Comparison of ENCODE assay signal across 16 cellular contexts in the genomic region with DNA sequence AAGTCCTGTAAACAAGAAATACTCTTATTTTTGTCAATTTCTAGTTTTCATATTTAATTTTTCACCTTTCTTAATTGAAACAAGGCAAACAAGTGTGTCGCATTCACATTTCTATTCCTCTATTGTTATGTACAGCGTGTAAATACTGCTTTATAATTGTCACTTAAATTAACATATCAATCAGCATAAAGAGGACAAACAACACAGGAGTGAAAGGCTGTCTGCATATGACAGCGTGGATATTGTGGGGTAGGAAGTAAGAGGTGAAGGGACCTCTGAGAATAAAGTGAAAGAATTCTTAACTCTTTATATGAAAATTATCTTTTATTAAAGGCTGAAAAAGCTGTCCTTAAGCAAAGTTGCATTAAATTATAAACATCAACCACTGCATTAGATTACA.
DNase-seq lines count a peak whose midpoint lies in the region; ATAC-seq and TF ChIP-seq lines count a peak whose summit lies in the region.
"Had no signal": no experiment of that assay in that cellular context is flagged by ENCODE, and none has a peak within 500 bp of the region (broad histone marks: within the 10 kb centered on the region; RNA-seq: fewer than 3 reads in every experiment).

No MANE protein-coding gene starts in this region.

- DNase-seq in endodermal cell (no peak), hepatic stellate cell (ENCODE audit: low spot score) (no peak)
- DNase-seq: BE2C; CD4-positive, alpha-beta memory T cell; DMS153; DMS79 treated with DMSO at 0.1 percent for 48 hours; EL; GOT3 had no signal

- no peak for TF ChIP-seq CTCF in endodermal cell (conservative IDR thresholded peaks at IDR 0.05)

- H3K4me3 Mint-ChIP-seq in endodermal cell = no peak overlapping the region
- H3K4me3 Mint-ChIP-seq: CD4-positive, alpha-beta memory T cell had no signal

- H3K4me1 Mint-ChIP-seq in endodermal cell = peaks cover 35% of the 10 kb centered on the region
- H3K4me1 Mint-ChIP-seq: CD4-positive, alpha-beta memory T cell had no signal

- no peak for ATAC-seq in GM18870 (IDR thresholded peaks at IDR 0.05; ENCODE audit: unreplicated experiment)
- no peak for ATAC-seq in GM21447 (IDR thresholded peaks at IDR 0.05; ENCODE audit: unreplicated experiment)
- ATAC-seq in HG03460 (IDR thresholded peaks at IDR 0.05; ENCODE audit: unreplicated experiment) = no peak
- ATAC-seq: A549, HCT116 had no signal

- H3K27ac Mint-ChIP-seq in endodermal cell = peak overlapping the region; percentile 4
- H3K27ac Mint-ChIP-seq: CD4-positive, alpha-beta memory T cell had no signal

- H3K4me1 ChIP-seq in HUES6 (ENCODE audit: control insufficient read depth, insufficient read depth, low read length) (peaks cover 44% of the 10 kb centered on the region), endodermal cell (ENCODE audit: control insufficient read depth, insufficient read depth, low read length) (no peaks in the 10 kb centered on the region), iPS-18a (ENCODE audit: control insufficient read depth, low read depth, low read length) (peaks cover 53% of the 10 kb centered on the region)
- H3K4me1 ChIP-seq: A549 had no signal

- H3K9me3 Mint-ChIP-seq in endodermal cell = no peaks in the 10 kb centered on the region

- H3K9ac ChIP-seq in HUES6 (ENCODE audit: low read length) (no peak overlapping the region), endodermal cell (ENCODE audit: extremely low read depth, low read length, poor library complexity, severe bottlenecking) (no peak overlapping the region), iPS-18a (ENCODE audit: low read length) (no peak overlapping the region)

- H3K4me3 ChIP-seq in HUES6 (ENCODE audit: low read depth, low read length) = no peak overlapping the region
- H3K4me3 ChIP-seq in endodermal cell (ENCODE audit: low read length) = no peak overlapping the region
- H3K4me3 ChIP-seq in iPS-18a (ENCODE audit: low read length) = no peak overlapping the region
- H3K4me3 ChIP-seq: A549 had no signal

- H3K36me3 Mint-ChIP-seq in endodermal cell (ENCODE audit: low read depth) = no peaks in the 10 kb centered on the region
- H3K36me3 Mint-ChIP-seq: CD4-positive, alpha-beta memory T cell had no signal

- H3K27me3 ChIP-seq in HUES6 (ENCODE audit: control insufficient read depth, insufficient read depth, low read length) (no peaks in the 10 kb centered on the region), endodermal cell (ENCODE audit: control insufficient read depth, insufficient read depth, low read length, poor library complexity, severe bottlenecking) (no peaks in the 10 kb centered on the region), iPS-18a (ENCODE audit: control insufficient read depth, insufficient read depth, low read length) (no peaks in the 10 kb centered on the region)
- H3K27me3 ChIP-seq: BE2C had no signal

- H3K9me3 ChIP-seq in HUES6 (ENCODE audit: control insufficient read depth, insufficient read depth, low read depth, low read length) (no peaks in the 10 kb centered on the region), endodermal cell (ENCODE audit: control insufficient read depth, low read length) (no peaks in the 10 kb centered on the region), iPS-18a (ENCODE audit: control insufficient read depth, low read depth, low read length) (no peaks in the 10 kb centered on the region)
- H3K9me3 ChIP-seq: A549, BE2C had no signal

- peak overlapping the region; percentile 28 for H3K27ac ChIP-seq in HUES6 (ENCODE audit: low read depth, low read length)
- H3K27ac ChIP-seq in endodermal cell (ENCODE audit: low read depth, low read length) = no peak overlapping the region
- peak overlapping the region; percentile 10 for H3K27ac ChIP-seq in iPS-18a (ENCODE audit: low read length)
- H3K27ac ChIP-seq: A549, C4-2B had no signal

- WGBS in endodermal cell (ENCODE audit: insufficient coverage in 1 of 2, insufficient read length in 1 of 2), 2 experiments = 52% methylated on average over 3 of the region's 3 CpGs; no CpG with 5 or more reads in 1 of the 2 experiments

- no peaks in the 10 kb centered on the region for H3K27me3 Mint-ChIP-seq in endodermal cell (ENCODE audit: insufficient read depth)
- H3K27me3 Mint-ChIP-seq: CD4-positive, alpha-beta memory T cell had no signal

- H3K36me3 ChIP-seq in HUES6 (ENCODE audit: control insufficient read depth, insufficient read depth, low read length) = no peaks in the 10 kb centered on the region
- no peaks in the 10 kb centered on the region for H3K36me3 ChIP-seq in endodermal cell (ENCODE audit: control insufficient read depth, insufficient read depth, low read length)
- no peaks in the 10 kb centered on the region for H3K36me3 ChIP-seq in iPS-18a (ENCODE audit: control insufficient read depth, low read depth, low read length)
- H3K36me3 ChIP-seq: BE2C had no signal
